In the genomic region with DNA sequence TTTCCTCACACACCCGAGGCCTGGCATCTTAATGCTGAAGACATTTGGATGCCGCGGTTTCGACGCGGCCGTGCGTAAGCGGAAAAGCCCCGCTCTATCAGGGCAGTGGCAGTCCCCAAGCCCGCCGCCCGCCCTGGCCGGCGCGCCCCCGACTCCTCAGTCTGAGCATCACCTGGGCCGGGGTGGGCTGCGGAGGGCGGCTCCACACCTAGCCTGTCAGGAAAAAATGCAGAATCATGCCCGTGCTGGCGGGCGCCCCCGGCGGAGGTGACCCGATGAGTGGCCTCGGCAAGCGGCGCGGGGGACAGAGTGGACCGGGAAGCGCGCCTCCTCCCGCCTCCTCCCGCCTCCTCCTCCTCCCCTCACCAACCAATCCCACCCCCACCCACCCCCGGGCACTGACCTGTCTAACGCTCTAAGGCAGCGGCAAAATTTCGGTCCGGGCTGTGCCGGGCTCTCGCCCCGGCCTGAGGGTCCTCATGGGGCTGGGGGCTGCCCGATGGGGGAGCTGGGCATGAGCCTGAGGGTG, we compare ENCODE assay signal across 8 cellular contexts. TPM values are rescaled to one million over a fixed set of nuclear protein-coding genes. Genes with fewer than 3 reads are reported as not detected.
DNase-seq lines count a peak whose midpoint lies in the region; ATAC-seq, FAIRE-seq and TF ChIP-seq lines count a peak whose summit lies in the region.

No MANE protein-coding gene starts in this region.

- H3K9ac ChIP-seq in astrocyte (ENCODE audit: low read length) (peak overlapping the region; percentile 60), iPS-18a (ENCODE audit: low read length) (no peak overlapping the region)

- no peak for TF ChIP-seq CTCF in astrocyte (IDR thresholded peaks at IDR 0.05; ENCODE audit: insufficient read depth, low read depth, low read length)

- peaks cover 55% of the 10 kb centered on the region for H3K27me3 Mint-ChIP-seq in astrocyte (ENCODE audit: low read depth, unreplicated experiment)

- H3K36me3 Mint-ChIP-seq in astrocyte (ENCODE audit: low read depth, unreplicated experiment) = no peaks in the 10 kb centered on the region
- H3K36me3 Mint-ChIP-seq in stimulated activated effector memory CD8-positive, alpha-beta T cell treated with anti-CD3 and anti-CD28 coated beads, Interleukin-12 subunit alpha, Interleukin-12 subunit beta, amount 100 ng/mL, for 72 hours = no peaks in the 10 kb centered on the region

- peak overlapping the region; percentile 62 for H3K4me3 ChIP-seq in astrocyte (ENCODE audit: insufficient read depth, low read depth, low read length)
- H3K4me3 ChIP-seq in iPS-18a (ENCODE audit: low read length) = peak overlapping the region; percentile 52

- H4K20me1 ChIP-seq in astrocyte (ENCODE audit: insufficient read depth, low read length) = no peaks in the 10 kb centered on the region

- H3K4me1 Mint-ChIP-seq in astrocyte (ENCODE audit: low read depth, unreplicated experiment) = no peaks in the 10 kb centered on the region
- H3K4me1 Mint-ChIP-seq in stimulated activated effector memory CD8-positive, alpha-beta T cell treated with anti-CD3 and anti-CD28 coated beads, Interleukin-12 subunit alpha, Interleukin-12 subunit beta, amount 100 ng/mL, for 72 hours = peaks cover 27% of the 10 kb centered on the region

- no peak for FAIRE-seq in astrocyte (lab: Jason Lieb, UNC)

- peak overlapping the region; percentile 83 for H2AFZ ChIP-seq in astrocyte (ENCODE audit: low read depth, low read length)

- peaks cover 34% of the 10 kb centered on the region for H3K27me3 ChIP-seq in astrocyte (ENCODE audit: insufficient read depth, low read length)
- H3K27me3 ChIP-seq in iPS-18a (ENCODE audit: control insufficient read depth, insufficient read depth, low read length) = peaks cover 78% of the 10 kb centered on the region

- peak overlapping the region; percentile 91 for H3K4me2 ChIP-seq in astrocyte (ENCODE audit: low read length)

- peaks cover 2% of the 10 kb centered on the region for H3K9me3 Mint-ChIP-seq in astrocyte (ENCODE audit: unreplicated experiment)
- H3K9me3 Mint-ChIP-seq in stimulated activated effector memory CD8-positive, alpha-beta T cell treated with anti-CD3 and anti-CD28 coated beads, Interleukin-12 subunit alpha, Interleukin-12 subunit beta, amount 100 ng/mL, for 72 hours = no peaks in the 10 kb centered on the region

- no peak overlapping the region for H3K27ac Mint-ChIP-seq in astrocyte (ENCODE audit: unreplicated experiment)
- no peak overlapping the region for H3K27ac Mint-ChIP-seq in stimulated activated effector memory CD8-positive, alpha-beta T cell treated with anti-CD3 and anti-CD28 coated beads, Interleukin-12 subunit alpha, Interleukin-12 subunit beta, amount 100 ng/mL, for 72 hours

- H3K4me3 Mint-ChIP-seq in astrocyte (ENCODE audit: unreplicated experiment) = peak overlapping the region; percentile 66
- H3K4me3 Mint-ChIP-seq in stimulated activated effector memory CD8-positive, alpha-beta T cell treated with anti-CD3 and anti-CD28 coated beads, Interleukin-12 subunit alpha, Interleukin-12 subunit beta, amount 100 ng/mL, for 72 hours = peak overlapping the region; percentile 75

- no peaks in the 10 kb centered on the region for H3K9me3 ChIP-seq in astrocyte (ENCODE audit: insufficient read depth, low read depth, low read length)
- H3K9me3 ChIP-seq in iPS-18a (ENCODE audit: control insufficient read depth, low read depth, low read length) = no peaks in the 10 kb centered on the region

- H3K4me1 ChIP-seq in astrocyte (ENCODE audit: insufficient read depth, low read length) (peaks cover 5% of the 10 kb centered on the region), iPS-18a (ENCODE audit: control insufficient read depth, low read depth, low read length) (peaks cover 15% of the 10 kb centered on the region)

- H3K36me3 ChIP-seq in astrocyte (ENCODE audit: insufficient read depth, low read length) (no peaks in the 10 kb centered on the region), iPS-18a (ENCODE audit: control insufficient read depth, low read depth, low read length) (no peaks in the 10 kb centered on the region)

- no peak for DNase-seq in activated CD4-positive, CD25-positive, alpha-beta regulatory T cell (lab: John Stamatoyannopoulos, UW)
- DNase-seq in NCI-H1092 treated with DMSO at 0.1 percent for 48 hours (lab: John Stamatoyannopoulos, UW) (peak; percentile 13), astrocyte (ENCODE audit: low read depth) (no peak)
- peak in 1 of 2 donors; percentile 68 for DNase-seq in stimulated activated effector memory CD8-positive, alpha-beta T cell treated with anti-CD3 and anti-CD28 coated beads, Interleukin-12 subunit alpha, Interleukin-12 subunit beta, amount 100 ng/mL, for 72 hours (ENCODE audit: low spot score in 2 of 2)

- H3K27ac ChIP-seq in astrocyte (ENCODE audit: low read depth, low read length) = no peak overlapping the region
- no peak overlapping the region for H3K27ac ChIP-seq in iPS-18a (ENCODE audit: low read length)

- ATAC-seq in activated CD4-positive, CD25-positive, alpha-beta regulatory T cell treated with anti-CD3 and anti-CD28 coated beads, Interleukin-2, amount 50 U/mL, for 24 hours = peak; percentile 29 to 36
- peak; percentile 46 for ATAC-seq in stimulated activated effector memory CD8-positive, alpha-beta T cell treated with anti-CD3 and anti-CD28 coated beads, Interleukin-12 subunit alpha, Interleukin-12 subunit beta, amount 100 ng/mL, for 72 hours
- ATAC-seq in GM21423 (IDR thresholded peaks at IDR 0.05; ENCODE audit: unreplicated experiment) (no peak), HG03571 (IDR thresholded peaks at IDR 0.05; ENCODE audit: unreplicated experiment) (no peak)

- H3K79me2 ChIP-seq in astrocyte (ENCODE audit: insufficient read depth, low read length) = no peaks in the 10 kb centered on the region

RNA-seq across cellular contexts. Expression of a gene that starts 0.6 kb away (rescaled TPM):
- total RNA-seq in astrocyte = 2.5 and 2.6 TPM in 2 replicates

RNA-seq across cellular contexts. Expression of a gene that starts 21.2 kb away (rescaled TPM):
- 16.8 and 24.5 TPM in 2 replicates for total RNA-seq in astrocyte

RNA-seq across cellular contexts. Expression of a gene that starts 27.8 kb away (rescaled TPM):
- 18.3 and 20.8 TPM in 2 replicates for total RNA-seq in astrocyte

RNA-seq across cellular contexts. Expression of a gene that starts 41.4 kb away (rescaled TPM):
- total RNA-seq in astrocyte = 43.3 and 43.6 TPM in 2 replicates

Comparison
In these comparisons a context has a peak if more than half of its experiments do, and no peak if none do; other contexts are left out.
1. ATAC-seq: peak in activated CD4-positive, CD25-positive, alpha-beta regulatory T cell treated with anti-CD3 and anti-CD28 coated beads, Interleukin-2, amount 50 U/mL, for 24 hours (2 of 2) and stimulated activated effector memory CD8-positive, alpha-beta T cell treated with anti-CD3 and anti-CD28 coated beads, Interleukin-12 subunit alpha, Interleukin-12 subunit beta, amount 100 ng/mL, for 72 hours (single experiment); none in GM21423 (single experiment) and HG03571 (single experiment).